ENCODE assay signal across 1 cellular context in the genomic region with DNA sequence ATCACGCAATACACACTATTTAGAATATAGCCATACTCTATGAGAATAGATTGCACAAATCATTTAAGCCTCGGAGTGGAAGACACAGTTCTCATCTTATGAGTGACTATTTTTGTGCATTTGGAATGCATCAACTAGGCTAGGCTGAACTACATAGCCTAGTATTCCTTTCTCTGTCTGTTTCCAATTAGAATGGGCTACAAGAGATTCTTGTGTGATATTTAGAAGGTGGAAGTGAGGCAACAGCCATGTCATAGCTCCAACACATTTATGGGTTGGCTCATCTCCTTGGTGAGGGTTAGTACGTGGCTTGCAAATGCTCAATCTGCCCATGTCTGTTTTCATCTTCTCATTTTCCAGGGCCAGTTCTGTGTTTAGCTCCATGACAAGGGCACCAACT.
TF ChIP-seq lines count a peak whose summit lies in the region.

No MANE protein-coding gene starts in this region.

TF ChIP-seq in IMR-90, 13 proteins besides CTCF, POLR2A, EP300 and RAD21 (continued from another document):
- TF ChIP-seq, protein P1, sequence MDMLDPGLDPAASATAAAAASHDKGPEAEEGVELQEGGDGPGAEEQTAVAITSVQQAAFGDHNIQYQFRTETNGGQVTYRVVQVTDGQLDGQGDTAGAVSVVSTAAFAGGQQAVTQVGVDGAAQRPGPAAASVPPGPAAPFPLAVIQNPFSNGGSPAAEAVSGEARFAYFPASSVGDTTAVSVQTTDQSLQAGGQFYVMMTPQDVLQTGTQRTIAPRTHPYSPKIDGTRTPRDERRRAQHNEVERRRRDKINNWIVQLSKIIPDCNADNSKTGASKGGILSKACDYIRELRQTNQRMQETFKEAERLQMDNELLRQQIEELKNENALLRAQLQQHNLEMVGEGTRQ (IDR thresholded peaks at IDR 0.05; ENCODE audit: low read depth, low read length): no peak
- TF ChIP-seq MAZ (IDR thresholded peaks at IDR 0.05; ENCODE audit: borderline replicate concordance, low read depth, low read length) (no peak), FOS (IDR thresholded peaks at IDR 0.05; ENCODE audit: low read depth, low read length) (no peak), CEBPB (IDR thresholded peaks at IDR 0.05; ENCODE audit: low read depth, low read length) (no peak), RCOR1 (IDR thresholded peaks at IDR 0.05; ENCODE audit: insufficient replicate concordance, low read length) (no peak), MXI1 (IDR thresholded peaks at IDR 0.05; ENCODE audit: borderline replicate concordance, low read depth, low read length) (no peak), NFE2L2 (IDR thresholded peaks at IDR 0.05; ENCODE audit: low read depth, low read length) (no peak), MAFK (IDR thresholded peaks at IDR 0.05; ENCODE audit: low read depth, low read length) (no peak), BHLHE40 (IDR thresholded peaks at IDR 0.05; ENCODE audit: low read depth, low read length) (no peak), RFX5 (IDR thresholded peaks at IDR 0.05; ENCODE audit: low read depth, low read length) (no peak), CHD1 (IDR thresholded peaks at IDR 0.05; ENCODE audit: low read depth, low read length) (no peak)
